In genomic region chr7:77696643-77697534, GRCh38 we compare ENCODE assay signal across 8 cellular contexts. TPM values are rescaled to one million over a fixed set of nuclear protein-coding genes. Genes with fewer than 3 reads are reported as not detected.
A peak's percentile ranks its signal among the peaks of the same experiment; 100 is the strongest.
DNase-seq lines count a peak whose midpoint lies in the region; ATAC-seq and TF ChIP-seq lines count a peak whose summit lies in the region.

No MANE protein-coding gene starts in this region.

- peaks cover 23% of the 10 kb centered on the region for H3K36me3 Mint-ChIP-seq in activated T-helper 17 cell treated with anti-CD3 and anti-CD28 coated beads, Interleukin-2, amount 50 U/mL, for 72 hours (ENCODE audit: low read depth)
- peaks cover 4% of the 10 kb centered on the region for H3K36me3 Mint-ChIP-seq in neural crest cell (ENCODE audit: low read depth)

- H3K9me3 ChIP-seq in Peyer's patch: no peaks in the 10 kb centered on the region

- H3K27ac ChIP-seq in Peyer's patch (peak overlapping the region; percentile 91 to 99 (median 96)), substantia nigra (ENCODE audit: low read depth, low read length, poor library complexity, severe bottlenecking) (peak overlapping the region; percentile 98)

- H3K4me3 ChIP-seq in Peyer's patch: peak overlapping the region; percentile 69 to 88 (median 83)
- peak overlapping the region; percentile 98 for H3K4me3 ChIP-seq in foreskin fibroblast (ENCODE audit: low read depth in 1 of 2, low read length in 2 of 2)

- DNase-seq in CMK (ENCODE audit: low read depth) (peak; percentile 8), HUDEP-2 (lab: John Stamatoyannopoulos, UW; ENCODE audit: unreplicated experiment in 76 of 76) (peak in 41 of 76 experiments; percentile 9 to 75 (median 33)), Peyer's patch (peak; percentile 59 to 83 (median 72)), foreskin fibroblast (peak; percentile 50 to 75), neural crest cell (ENCODE audit: low read depth, low spot score) (peak; percentile 50), substantia nigra (lab: John Stamatoyannopoulos, UW) (peak in 47 of 49 donors; percentile 17 to 91 (median 69))

- peak; percentile 14 for ATAC-seq in GM21381 (IDR thresholded peaks at IDR 0.05; ENCODE audit: unreplicated experiment)
- peak; percentile 60 for ATAC-seq in activated T-helper 17 cell treated with anti-CD3 and anti-CD28 coated beads, Interleukin-2, amount 50 U/mL, for 72 hours (replicated peaks)

- H3K4me1 ChIP-seq in Peyer's patch: peaks cover 0 to 39% (median 8%) of the 10 kb centered on the region in 4 donors

- no peaks in the 10 kb centered on the region for H3K27me3 ChIP-seq in Peyer's patch

- H3K9me3 Mint-ChIP-seq in activated T-helper 17 cell treated with anti-CD3 and anti-CD28 coated beads, Interleukin-2, amount 50 U/mL, for 72 hours: no peaks in the 10 kb centered on the region
- H3K9me3 Mint-ChIP-seq in neural crest cell: no peaks in the 10 kb centered on the region

- no peaks in the 10 kb centered on the region for H3K36me3 ChIP-seq in Peyer's patch

- H3K4me3 Mint-ChIP-seq in activated T-helper 17 cell treated with anti-CD3 and anti-CD28 coated beads, Interleukin-2, amount 50 U/mL, for 72 hours: peak overlapping the region; percentile 98
- peak overlapping the region; percentile 100 for H3K4me3 Mint-ChIP-seq in neural crest cell

- H3K27me3 Mint-ChIP-seq in activated T-helper 17 cell treated with anti-CD3 and anti-CD28 coated beads, Interleukin-2, amount 50 U/mL, for 72 hours: no peaks in the 10 kb centered on the region
- H3K27me3 Mint-ChIP-seq in neural crest cell (ENCODE audit: low read depth): no peaks in the 10 kb centered on the region

- peaks cover 20% of the 10 kb centered on the region for H3K4me1 Mint-ChIP-seq in activated T-helper 17 cell treated with anti-CD3 and anti-CD28 coated beads, Interleukin-2, amount 50 U/mL, for 72 hours
- H3K4me1 Mint-ChIP-seq in neural crest cell: peaks cover 55% of the 10 kb centered on the region

- H3K27ac Mint-ChIP-seq in activated T-helper 17 cell treated with anti-CD3 and anti-CD28 coated beads, Interleukin-2, amount 50 U/mL, for 72 hours: peak overlapping the region; percentile 94
- peak overlapping the region; percentile 96 for H3K27ac Mint-ChIP-seq in neural crest cell (ENCODE audit: unreplicated experiment)

- TF ChIP-seq CTCF in Peyer's patch (IDR thresholded peaks at IDR 0.05): no peak
- TF ChIP-seq CTCF in foreskin fibroblast (IDR thresholded peaks at IDR 0.05; ENCODE audit: low read depth, low read length): no peak
- no peak for TF ChIP-seq CTCF in neural crest cell (conservative IDR thresholded peaks at IDR 0.05)

- TF ChIP-seq POLR2A in Peyer's patch (IDR thresholded peaks at IDR 0.05): peak in 1 of 2 donors; percentile 35

RNA-seq across cellular contexts. Expression of gene RSBN1L, which starts 0.6 kb away (rescaled TPM):
- total RNA-seq in Peyer's patch (10 to 100 TPM; 18.9 to 57.8 (median 23.6) TPM), neural crest cell (23.6 and 24.4 TPM in 2 replicates)
- 10 to 100 TPM; 15.1 to 21.6 TPM for total RNA-seq in activated T-helper 17 cell treated with anti-CD3 and anti-CD28 coated beads, Interleukin-2, amount 50 U/mL, for 72 hours

Comparison
In these comparisons a context has a peak if more than half of its experiments do, and no peak if none do; other contexts are left out.
1. Peak in every context shown above with its lines: DNase-seq, ATAC-seq, H3K4me3 ChIP-seq and H3K27ac ChIP-seq.
2. DNase-seq: peak in every context shown above with its lines; median percentile 72 in Peyer's patch; 69 in substantia nigra; 62 in foreskin fibroblast; 50 in neural crest cell; 33 in HUDEP-2; 8 in CMK.